Comparison of ENCODE assay signal across 26 cellular contexts in the genomic region with DNA sequence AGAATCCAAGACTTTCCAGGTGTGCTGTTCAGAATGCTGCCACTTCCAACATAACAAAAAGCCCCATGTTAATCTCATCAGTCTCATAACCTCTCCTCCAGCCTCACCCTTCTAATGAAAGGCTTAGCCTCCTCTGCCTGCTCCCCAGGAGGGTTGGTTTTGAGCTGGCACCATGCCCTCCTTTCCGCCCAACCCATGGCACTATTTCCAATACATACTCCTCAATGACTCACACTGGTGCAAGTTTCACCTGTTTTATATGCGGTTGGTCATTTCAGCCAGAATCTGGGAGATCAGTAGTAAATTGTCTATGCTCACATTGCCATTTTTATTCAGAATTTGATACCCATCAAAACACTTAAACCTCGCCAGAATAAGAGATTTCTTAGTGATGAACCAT.
DNase-seq lines count a peak whose midpoint lies in the region; ATAC-seq, FAIRE-seq and TF ChIP-seq lines count a peak whose summit lies in the region.
"Had no signal": no experiment of that assay in that cellular context is flagged by ENCODE, and none has a peak within 500 bp of the region (broad histone marks: within the 10 kb centered on the region; RNA-seq: fewer than 3 reads in every experiment).

No MANE protein-coding gene starts in this region.

- H3K36me3 Mint-ChIP-seq in MCF 10A (ENCODE audit: insufficient read depth, unreplicated experiment) = no peaks in the 10 kb centered on the region

- no peaks in the 10 kb centered on the region for H3K27me3 ChIP-seq in breast epithelium
- H3K27me3 ChIP-seq in PC-9 (ENCODE audit: insufficient read depth, low read depth) = no peaks in the 10 kb centered on the region
- H3K27me3 ChIP-seq in keratinocyte (ENCODE audit: control insufficient read depth, extremely low read depth, insufficient read depth, low read length) = no peaks in the 10 kb centered on the region
- H3K27me3 ChIP-seq: BLaER1, cardiac muscle cell, heart left ventricle, neutrophil had no signal

- H4K20me1 ChIP-seq in PC-9 (ENCODE audit: insufficient read depth) = no peaks in the 10 kb centered on the region
- no peaks in the 10 kb centered on the region for H4K20me1 ChIP-seq in keratinocyte (ENCODE audit: control insufficient read depth, extremely low read depth, insufficient read depth, low read length)
- H4K20me1 ChIP-seq: BLaER1 had no signal

- H3K4me1 ChIP-seq in breast epithelium (no peaks in the 10 kb centered on the region), PC-9 (replicated peaks; ENCODE audit: insufficient read depth) (peaks cover 13% of the 10 kb centered on the region), keratinocyte (ENCODE audit: control insufficient read depth, extremely low read depth, insufficient read depth, low read length) (no peaks in the 10 kb centered on the region)
- H3K4me1 ChIP-seq: BLaER1, Caco-2, heart left ventricle had no signal

- no peaks in the 10 kb centered on the region for H3K9me2 ChIP-seq in PC-9 (ENCODE audit: insufficient read depth)

- H3K9me3 ChIP-seq in breast epithelium (no peaks in the 10 kb centered on the region), PC-9 (ENCODE audit: insufficient read depth, low read depth) (no peaks in the 10 kb centered on the region), keratinocyte (ENCODE audit: control insufficient read depth, low read depth, low read length) (no peaks in the 10 kb centered on the region)
- H3K9me3 ChIP-seq: Caco-2, heart left ventricle, neutrophil had no signal

- FAIRE-seq in keratinocyte (lab: Jason Lieb, UNC) = peak; percentile 49
- FAIRE-seq: GM12891, H1 had no signal

- H2AFZ ChIP-seq in PC-9 (no peak overlapping the region), keratinocyte (ENCODE audit: control insufficient read depth, low read length) (no peak overlapping the region)

- BruUV-seq in MCF 10A (replicated peaks; lab: Mats Ljungman, UMichigan) (no TSS peak), PC-9 (replicated peaks; lab: Mats Ljungman, UMichigan) (no TSS peak)

- H3K79me2 ChIP-seq in PC-9 (ENCODE audit: low read depth) (no peaks in the 10 kb centered on the region), keratinocyte (ENCODE audit: control insufficient read depth, insufficient read depth, low read length) (no peaks in the 10 kb centered on the region)

- no peaks in the 10 kb centered on the region for H3K27me3 Mint-ChIP-seq in MCF 10A (ENCODE audit: insufficient read depth, unreplicated experiment)

- H3K27ac Mint-ChIP-seq in MCF 10A (ENCODE audit: low read depth, unreplicated experiment) = no peak overlapping the region
- H3K27ac Mint-ChIP-seq: activated CD4-positive, alpha-beta T cell treated with anti-CD3 and anti-CD28 coated beads, Interleukin-2, amount 10 ng/mL, durations not matched to agents 24 days and 14 days; T-helper 2 cell treated with Interferon-gamma antibody and Interleukin-4, amounts not matched to agents 5 μg/mL and 100 μg/mL, for 36 hours had no signal

- H3K36me3 ChIP-seq in breast epithelium = no peaks in the 10 kb centered on the region
- no peaks in the 10 kb centered on the region for H3K36me3 ChIP-seq in PC-9 (ENCODE audit: low read depth)
- H3K36me3 ChIP-seq in keratinocyte (ENCODE audit: control insufficient read depth in 2 of 2, extremely low read depth in 1 of 2, insufficient read depth in 2 of 2, low read length in 2 of 2) = no peaks in the 10 kb centered on the region
- H3K36me3 ChIP-seq: BLaER1, cardiac muscle cell, heart left ventricle, neutrophil had no signal

- DNase-seq in MCF 10A (ENCODE audit: unreplicated experiment) = peak; percentile 83
- no peak for DNase-seq in breast epithelium (ENCODE audit: low spot score in 2 of 2)
- DNase-seq in PC-9 = peak; percentile 57 to 70
- no peak for DNase-seq in keratinocyte (ENCODE audit: low read depth, low spot score)
- DNase-seq in pons (ENCODE audit: low spot score) = no peak
- DNase-seq in central memory CD4-positive, alpha-beta T cell = no peak
- no peak for DNase-seq in cerebellar nuclear complex (lab: John Stamatoyannopoulos, UW)
- DNase-seq: ACHN; activated CD4-positive, alpha-beta T cell treated with anti-CD3 and anti-CD28 coated beads, Interleukin-2, amount 10 ng/mL, durations not matched to agents 24 days and 14 days; activated naive CD4-positive, alpha-beta T cell treated with Interleukin-2 at 50 U/mL for 16 hours; activated T-cell treated with anti-CD3 and anti-CD28 coated beads, Interleukin-2, amount 50 U/mL, for 4 hours; amniotic stem cell; Caco-2; dermis blood vessel endothelial cell; heart left ventricle; mesenchymal stem cell; NCI-H146; NCI-H748 treated with DMSO at 0.1 percent for 48 hours; Right ventricle myocardium superior had no signal

- no peaks in the 10 kb centered on the region for H3K9me3 Mint-ChIP-seq in MCF 10A (ENCODE audit: unreplicated experiment)
- H3K9me3 Mint-ChIP-seq: activated T-cell treated with anti-CD3 and anti-CD28 coated beads, Interleukin-2, amount 50 U/mL, for 4 hours had no signal

- no peak for TF ChIP-seq POLR2A in breast epithelium (IDR thresholded peaks at IDR 0.05)

- intact Hi-C loops in MCF 10A (cut with micrococcal nuclease) = no loop called here
- intact Hi-C loops in breast epithelium (cut with DNase I; ENCODE audit: low total_unique reads) = no loop called here
- intact Hi-C loops in PC-9 (cut with micrococcal nuclease; ENCODE audit: unreplicated experiment) = no loop called here

- H3K27ac ChIP-seq in breast epithelium (no peak overlapping the region), PC-9 (no peak overlapping the region), keratinocyte (ENCODE audit: control insufficient read depth, insufficient read depth, low read length) (no peak overlapping the region)
- H3K27ac ChIP-seq: BLaER1, cardiac muscle cell, heart left ventricle, neutrophil had no signal

- dilution Hi-C loops in keratinocyte (cut with MboI; ENCODE audit: extremely low pct_ligation_motif_present, low sequenced_read_pairs) = no loop called here

- ATAC-seq in GM18502 (IDR thresholded peaks at IDR 0.05; ENCODE audit: poor library complexity, unreplicated experiment) = no peak
- ATAC-seq: activated T-cell treated with anti-CD3 and anti-CD28 coated beads, Interleukin-2, amount 50 U/mL, for 4 hours; heart left ventricle had no signal

- no peak overlapping the region for H3K4me3 ChIP-seq in breast epithelium
- no peak overlapping the region for H3K4me3 ChIP-seq in PC-9
- no peak overlapping the region for H3K4me3 ChIP-seq in keratinocyte (ENCODE audit: control insufficient read depth in 2 of 3, extremely low read depth in 1 of 3, insufficient read depth in 2 of 3, low read depth in 1 of 3, low read length in 3 of 3)
- H3K4me3 ChIP-seq: BLaER1, cardiac muscle cell, heart left ventricle had no signal

- CTCF ChIA-PET in MCF 10A (lab: Yijun Ruan, JAX) = interaction anchor here (1.0 to 2.2 kb wide), 2 partner anchors 151 to 653 kb away, joined by 3 to 5 read pairs; no protein-coding TSS in a partner anchor
- CTCF ChIA-PET in PC-9 (lab: Charles Lee) = no interaction called here

- TF ChIP-seq CTCF in MCF 10A (IDR thresholded peaks at IDR 0.05; ENCODE audit: unreplicated experiment) (no peak), breast epithelium (IDR thresholded peaks at IDR 0.05) (no peak), PC-9 (conservative IDR thresholded peaks at IDR 0.05) (no peak), keratinocyte (optimal IDR thresholded peaks at IDR 0.05 in 1 of 3, IDR thresholded peaks at IDR 0.05 in 1 of 3, conservative IDR thresholded peaks at IDR 0.05 in 1 of 3; ENCODE audit: extremely low read depth in 1 of 3, insufficient read depth in 2 of 3, low read length in 3 of 3) (no peak)

- H3K4me3 Mint-ChIP-seq in MCF 10A (ENCODE audit: unreplicated experiment) = no peak overlapping the region
- H3K4me3 Mint-ChIP-seq: activated CD4-positive, alpha-beta T cell treated with anti-CD3 and anti-CD28 coated beads, Interleukin-2, amount 10 ng/mL, durations not matched to agents 24 days and 14 days; activated T-cell treated with anti-CD3 and anti-CD28 coated beads, Interleukin-2, amount 50 U/mL, for 4 hours; T-helper 2 cell treated with Interferon-gamma antibody and Interleukin-4, amounts not matched to agents 5 μg/mL and 100 μg/mL, for 36 hours had no signal

- peaks cover 10% of the 10 kb centered on the region for H3K4me1 Mint-ChIP-seq in MCF 10A (ENCODE audit: insufficient read depth, unreplicated experiment)

- H3K4me2 ChIP-seq in PC-9 = peak overlapping the region; percentile 23
- no peak overlapping the region for H3K4me2 ChIP-seq in keratinocyte (ENCODE audit: control insufficient read depth, extremely low read depth, insufficient read depth, low read depth, low read length)
- H3K4me2 ChIP-seq: BLaER1 had no signal

- H3K9me1 ChIP-seq in keratinocyte (ENCODE audit: control insufficient read depth, extremely low read depth, insufficient read depth, low read length) = no peaks in the 10 kb centered on the region

- no peak overlapping the region for H3K9ac ChIP-seq in keratinocyte (ENCODE audit: control insufficient read depth, extremely low read depth, insufficient read depth, low read length)
- H3K9ac ChIP-seq: BLaER1 had no signal

- H3F3A ChIP-seq in PC-9 (ENCODE audit: insufficient read depth, low read depth) = no peaks in the 10 kb centered on the region

- POLR2A ChIA-PET in MCF 10A (lab: Yijun Ruan, JAX) (interaction anchor here (0.5 to 1.0 kb wide), 3 partner anchors 17 to 1048 kb away, joined by 3 to 4 read pairs (median 3); no protein-coding TSS in a partner anchor), PC-9 (lab: Charles Lee; ENCODE audit: unreplicated experiment) (interaction anchor here (0.7 kb wide), 1 partner anchor 119 kb away, joined by 4 read pairs; no protein-coding TSS in a partner anchor)

Comparison
In these comparisons a context has a peak if more than half of its experiments do, and no peak if none do; other contexts are left out.
1. DNase-seq: peak in MCF 10A (single experiment) and PC-9 (2 of 2); none in breast epithelium (0 of 2), keratinocyte (single experiment), pons (single experiment), central memory CD4-positive, alpha-beta T cell (single experiment) and cerebellar nuclear complex (0 of 2).